22 cellular contexts compared by ENCODE assay signal in the genomic region with DNA sequence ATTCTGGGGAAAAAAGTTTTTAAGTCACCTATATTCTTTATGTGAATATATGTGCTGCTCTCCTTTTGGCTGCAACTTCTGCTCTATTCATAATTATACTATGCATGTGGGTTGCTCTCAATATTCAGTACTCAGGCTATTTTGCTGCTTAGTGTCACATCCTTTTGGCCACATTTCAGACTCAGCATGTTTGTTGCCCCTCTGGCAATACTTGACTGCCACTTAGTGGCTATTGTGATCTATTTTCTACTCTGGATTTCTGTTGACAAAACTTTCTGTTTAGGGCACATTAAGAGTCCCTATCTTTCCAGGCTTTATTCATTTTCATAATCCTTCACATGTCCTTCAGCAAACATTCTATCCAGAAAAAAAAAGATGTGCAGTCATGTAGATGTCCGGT. TPM values are rescaled to one million over a fixed set of nuclear protein-coding genes. Genes with fewer than 3 reads are reported as not detected.
DNase-seq lines count a peak whose midpoint lies in the region; ATAC-seq and TF ChIP-seq lines count a peak whose summit lies in the region.
"Had no signal": no experiment of that assay in that cellular context is flagged by ENCODE, and none has a peak within 500 bp of the region (broad histone marks: within the 10 kb centered on the region; RNA-seq: fewer than 3 reads in every experiment).

No MANE protein-coding gene starts in this region.

- no peak overlapping the region for H3K4me2 ChIP-seq in MM.1S (ENCODE audit: low read depth, low read length)

- no peaks in the 10 kb centered on the region for H4K20me1 ChIP-seq in MM.1S (ENCODE audit: insufficient read depth, low read length)

- DNase-seq in A673 (ENCODE audit: low spot score) (peak; percentile 3), G401 (ENCODE audit: low spot score) (peak; percentile 51), MM.1S (peak; percentile 58), sigmoid colon (no peak), AG20443 (ENCODE audit: low spot score) (no peak)
- DNase-seq: activated CD4-positive, alpha-beta T cell treated with anti-CD3 and anti-CD28 coated beads, Interleukin-2, amount 10 ng/mL, durations not matched to agents 24 days and 14 days; activated CD8-positive, alpha-beta memory T cell treated with anti-CD3 and anti-CD28 coated beads, Interleukin-2, amount 10 ng/mL, durations not matched to agents 7 days and 5 days; activated naive CD8-positive, alpha-beta T cell treated with anti-CD3 and anti-CD28 coated beads, Interleukin-2, amount 10 ng/mL, durations not matched to agents 7 days and 5 days; CD4-positive, alpha-beta T cell; colonic mucosa; DMS79 treated with DMSO at 0.1 percent for 48 hours; left cardiac atrium; natural killer cell; NCI-H187 treated with DMSO at 0.1 percent for 48 hours; NCI-H2227 treated with DMSO at 0.1 percent for 48 hours; pancreas; right lobe of liver; SHP77; testis had no signal

- WGBS in sigmoid colon, 2 donors = 93 to 95% methylated on average over 1 of the region's 1 CpG

- H3K79me2 ChIP-seq in MM.1S (ENCODE audit: low read length) = no peaks in the 10 kb centered on the region

- peaks cover 5% of the 10 kb centered on the region for H3K27me3 ChIP-seq in A673 (replicated peaks; ENCODE audit: insufficient read depth, low read depth, low read length, poor library complexity)
- H3K27me3 ChIP-seq in MM.1S (replicated peaks; ENCODE audit: insufficient read depth, low read length) = no peaks in the 10 kb centered on the region
- no peaks in the 10 kb centered on the region for H3K27me3 ChIP-seq in sigmoid colon
- H3K27me3 ChIP-seq: colonic mucosa, right lobe of liver, testis had no signal

- ATAC-seq in HG03135 (IDR thresholded peaks at IDR 0.05; ENCODE audit: unreplicated experiment) = no peak
- ATAC-seq: activated CD8-positive, alpha-beta memory T cell treated with anti-CD3 and anti-CD28 coated beads, Interleukin-2, amount 10 ng/mL, durations not matched to agents 7 days and 5 days; left cardiac atrium; natural killer cell; pancreas had no signal

- TF ChIP-seq CTCF in A673 (conservative IDR thresholded peaks at IDR 0.05; ENCODE audit: low read depth, low read length) (0 out of 2 replicates have a peak, but pooled peaks have one; percentile 15), MM.1S (IDR thresholded peaks at IDR 0.05; ENCODE audit: low read length) (peak; percentile 35), VCaP (conservative IDR thresholded peaks at IDR 0.05) (peak; percentile 66), sigmoid colon (IDR thresholded peaks at IDR 0.05) (no peak)

- intact Hi-C loops in A673 (cut with micrococcal nuclease; ENCODE audit: unreplicated experiment) = no loop called here
- intact Hi-C loops in sigmoid colon (cut with DNase I) = no loop called here

- H3K36me3 ChIP-seq in A673 (ENCODE audit: insufficient read depth, low read length, poor library complexity, severe bottlenecking) (no peaks in the 10 kb centered on the region), MM.1S (replicated peaks; ENCODE audit: insufficient read depth, low read length) (no peaks in the 10 kb centered on the region), sigmoid colon (no peaks in the 10 kb centered on the region)
- H3K36me3 ChIP-seq: colonic mucosa, pancreas, right lobe of liver had no signal

- no peak for TF ChIP-seq EP300 in sigmoid colon (IDR thresholded peaks at IDR 0.05)

- POLR2A ChIA-PET in A673 (lab: Charles Lee; ENCODE audit: low non-redundant PET) = no interaction called here

- no peaks in the 10 kb centered on the region for H3K4me1 ChIP-seq in A673 (ENCODE audit: insufficient read depth, low read length, poor library complexity, severe bottlenecking)
- H3K4me1 ChIP-seq in MM.1S (ENCODE audit: low read length) = no peaks in the 10 kb centered on the region
- H3K4me1 ChIP-seq in sigmoid colon = no peaks in the 10 kb centered on the region
- H3K4me1 ChIP-seq: colonic mucosa, pancreas, right lobe of liver, testis had no signal

- BruUV-seq in A673 (replicated peaks; lab: Mats Ljungman, UMichigan) = no TSS peak

- H2AFZ ChIP-seq in MM.1S (ENCODE audit: low read length) = no peak overlapping the region

- TF ChIP-seq POLR2A in sigmoid colon (IDR thresholded peaks at IDR 0.05) = no peak

- H3F3A ChIP-seq in MM.1S (ENCODE audit: insufficient read depth, low read length) = no peaks in the 10 kb centered on the region

- H3K27ac ChIP-seq in A673 (ENCODE audit: low read depth, low read length, poor library complexity, severe bottlenecking) = no peak overlapping the region
- H3K27ac ChIP-seq in MM.1S (ENCODE audit: low read length) = no peak overlapping the region
- no peak overlapping the region for H3K27ac ChIP-seq in VCaP
- H3K27ac ChIP-seq in sigmoid colon = no peak overlapping the region
- H3K27ac ChIP-seq: colonic mucosa, pancreas, right lobe of liver, testis had no signal

- no peak overlapping the region for H3K9ac ChIP-seq in MM.1S (ENCODE audit: low read length)

- H3K9me3 ChIP-seq in A673 (ENCODE audit: low read depth, low read length, poor library complexity, severe bottlenecking) (no peaks in the 10 kb centered on the region), MM.1S (replicated peaks; ENCODE audit: insufficient read depth, low read length) (no peaks in the 10 kb centered on the region), sigmoid colon (no peaks in the 10 kb centered on the region)
- H3K9me3 ChIP-seq: colonic mucosa, pancreas, right lobe of liver, testis had no signal

- no peaks in the 10 kb centered on the region for H3K9me2 ChIP-seq in MM.1S (replicated peaks; ENCODE audit: insufficient read depth, low read length)

- CTCF ChIA-PET in A673 (lab: Charles Lee) = no interaction called here

- in situ Hi-C loops in G401 (cut with HindIII; ENCODE audit: low sequenced_read_pairs) = no loop called here

- H3K4me3 ChIP-seq in A673 (ENCODE audit: low read depth, low read length, poor library complexity, severe bottlenecking) (no peak overlapping the region), MM.1S (ENCODE audit: low read length) (no peak overlapping the region), sigmoid colon (no peak overlapping the region)
- H3K4me3 ChIP-seq: colonic mucosa, pancreas, right lobe of liver, testis had no signal

RNA-seq across cellular contexts. Expression of gene CT45A1, which starts 15.8 kb away (rescaled TPM):
- total RNA-seq in A673 (2021) (not detected in 2 replicates), sigmoid colon (not detected)
- total RNA-seq in G401 (2014; rRNA removed; shearing (Covaris generic)) = not detected in 2 replicates
- polyA plus RNA-seq in sigmoid colon = not detected
- total RNA-seq: activated CD4-positive, alpha-beta T cell treated with anti-CD3 and anti-CD28 coated beads, Interleukin-2, amount 10 ng/mL, durations not matched to agents 24 days and 14 days; activated CD8-positive, alpha-beta memory T cell treated with anti-CD3 and anti-CD28 coated beads, Interleukin-2, amount 10 ng/mL, durations not matched to agents 7 days and 5 days; activated naive CD8-positive, alpha-beta T cell treated with anti-CD3 and anti-CD28 coated beads, Interleukin-2, amount 10 ng/mL, durations not matched to agents 7 days and 5 days; CD4-positive, alpha-beta T cell; colonic mucosa; left cardiac atrium; natural killer cell; pancreas; right lobe of liver; T-helper 1 cell treated with Interleukin-12 subunit alpha and Interleukin-12 subunit beta and Interleukin-4 antibody, amounts not matched to agents 30 ng/mL and 1 ng/mL, for 36 hours had no signal
- polyA plus RNA-seq: pancreas had no signal

Comparison
In these comparisons a context has a peak if more than half of its experiments do, and no peak if none do; other contexts are left out.
1. DNase-seq: peak in A673 (single experiment), G401 (single experiment) and MM.1S (single experiment); none in sigmoid colon (single experiment) and AG20443 (single experiment).
2. CTCF ChIP-seq: peak in A673 (single experiment), MM.1S (single experiment) and VCaP (single experiment); none in sigmoid colon (0 of 4).